In genomic region chr16:84579936-84580335, GRCh38 we compare ENCODE assay signal across 22 cellular contexts. TPM values are rescaled to one million over a fixed set of nuclear protein-coding genes. Genes with fewer than 3 reads are reported as not detected.
A peak's percentile ranks its signal among the peaks of the same experiment; 100 is the strongest.
DNase-seq lines count a peak whose midpoint lies in the region; ATAC-seq, FAIRE-seq and TF ChIP-seq lines count a peak whose summit lies in the region.
"Had no signal": no experiment of that assay in that cellular context is flagged by ENCODE, and none has a peak within 500 bp of the region (broad histone marks: within the 10 kb centered on the region; RNA-seq: fewer than 3 reads in every experiment).

No MANE protein-coding gene starts in this region.

- no peak overlapping the region for H3K4me3 ChIP-seq in CD4-positive, alpha-beta memory T cell (ENCODE audit: low read length in 2 of 2)
- H3K4me3 ChIP-seq in LNCaP clone FGC (ENCODE audit: low read depth, low read length): no peak overlapping the region
- H3K4me3 ChIP-seq in pancreas: no peak overlapping the region
- H3K4me3 ChIP-seq in WERI-Rb-1 (ENCODE audit: low read depth, low read length): no peak overlapping the region
- no peak overlapping the region for H3K4me3 ChIP-seq in aorta (ENCODE audit: low read length in 2 of 2)
- H3K4me3 ChIP-seq: coronary artery, SK-N-MC had no signal

- H3K9me3 Mint-ChIP-seq in CD4-positive, alpha-beta memory T cell: no peaks in the 10 kb centered on the region
- H3K9me3 Mint-ChIP-seq in central memory CD8-positive, alpha-beta T cell: no peaks in the 10 kb centered on the region
- H3K9me3 Mint-ChIP-seq: activated CD4-positive, alpha-beta T cell treated with anti-CD3 and anti-CD28 coated beads, Interleukin-2, amount 10 ng/mL, durations not matched to agents 24 days and 14 days had no signal

- peaks cover 25% of the 10 kb centered on the region for H3K36me3 ChIP-seq in CD4-positive, alpha-beta memory T cell (ENCODE audit: insufficient read depth, low read length)
- no peaks in the 10 kb centered on the region for H3K36me3 ChIP-seq in pancreas
- no peaks in the 10 kb centered on the region for H3K36me3 ChIP-seq in WERI-Rb-1
- no peaks in the 10 kb centered on the region for H3K36me3 ChIP-seq in aorta (ENCODE audit: control insufficient read depth in 1 of 2, insufficient read depth in 2 of 2, low read length in 1 of 2)

- no peak for FAIRE-seq in pancreas (lab: Jason Lieb, UNC)
- FAIRE-seq: bronchial epithelial cell, keratinocyte had no signal

- no peak overlapping the region for H3K27ac ChIP-seq in CD4-positive, alpha-beta memory T cell (ENCODE audit: low read depth, low read length)
- H3K27ac ChIP-seq in pancreas (peak overlapping the region in 3 of 4 donors; percentile 10 to 32 (median 30)), WERI-Rb-1 (no peak overlapping the region), aorta (ENCODE audit: low read depth in 1 of 2, low read length in 2 of 2) (no peak overlapping the region)
- H3K27ac ChIP-seq: coronary artery, HL-60, SK-N-MC had no signal

- H3K27ac Mint-ChIP-seq in CD4-positive, alpha-beta memory T cell: peak overlapping the region in 4 of 7 donors; percentile 2 to 79 (median 34)
- H3K27ac Mint-ChIP-seq in central memory CD8-positive, alpha-beta T cell (ENCODE audit: low read depth): peak overlapping the region; percentile 32
- H3K27ac Mint-ChIP-seq: activated CD4-positive, alpha-beta T cell treated with anti-CD3 and anti-CD28 coated beads, Interleukin-2, amount 10 ng/mL, durations not matched to agents 24 days and 14 days had no signal

- ATAC-seq in central memory CD8-positive, alpha-beta T cell (replicated peaks; ENCODE audit: extremely low read depth, poor library complexity, severe bottlenecking): no peak
- ATAC-seq in pancreas: peak; percentile 83 to 91 (median 86)
- no peak for ATAC-seq in aorta (ENCODE audit: low FRiP score)
- ATAC-seq: sciatic nerve had no signal

- WGBS in pancreas, 2 donors: 19 to 47% methylated on average over 11 of the region's 11 CpGs
- 90 to 92% methylated on average over 11 of the region's 11 CpGs for WGBS in aorta, 2 donors

- TF ChIP-seq CTCF in LNCaP clone FGC (IDR thresholded peaks at IDR 0.05; ENCODE audit: control insufficient read depth, extremely low read depth, insufficient read depth): no peak
- no peak for TF ChIP-seq CTCF in pancreas (IDR thresholded peaks at IDR 0.05)
- TF ChIP-seq CTCF in WERI-Rb-1 (IDR thresholded peaks at IDR 0.05; ENCODE audit: low read depth, low read length): no peak

- POLR2A ChIA-PET in CD4-positive, alpha-beta memory T cell (lab: Charles Lee; ENCODE audit: partially characterized antibody): interaction anchor here (0.7 to 2.4 kb wide), 5 partner anchors 14 to 65 kb away, joined by 3 to 6 read pairs (median 4); no protein-coding TSS in a partner anchor

- H3K9me3 ChIP-seq in CD4-positive, alpha-beta memory T cell (ENCODE audit: control insufficient read depth in 1 of 2, low read length in 2 of 2): no peaks in the 10 kb centered on the region
- no peaks in the 10 kb centered on the region for H3K9me3 ChIP-seq in pancreas
- no peaks in the 10 kb centered on the region for H3K9me3 ChIP-seq in WERI-Rb-1 (ENCODE audit: severe bottlenecking)
- no peaks in the 10 kb centered on the region for H3K9me3 ChIP-seq in aorta (ENCODE audit: control insufficient read depth, low read length)

- H3K4me1 Mint-ChIP-seq in CD4-positive, alpha-beta memory T cell: peaks cover 32 to 73% (median 55%) of the 10 kb centered on the region in 4 donors
- peaks cover 52% of the 10 kb centered on the region for H3K4me1 Mint-ChIP-seq in central memory CD8-positive, alpha-beta T cell

- CTCF ChIA-PET in CD4-positive, alpha-beta memory T cell (lab: Charles Lee; ENCODE audit: partially characterized antibody): interaction anchor here (1.1 to 1.5 kb wide), 3 partner anchors 35 to 159 kb away, joined by 3 read pairs; no protein-coding TSS in a partner anchor

- peaks cover 44% of the 10 kb centered on the region for H3K4me1 ChIP-seq in CD4-positive, alpha-beta memory T cell (ENCODE audit: insufficient read depth, low read length)
- peaks cover 0 to 27% (median 0%) of the 10 kb centered on the region in 3 donors for H3K4me1 ChIP-seq in pancreas
- H3K4me1 ChIP-seq in aorta (ENCODE audit: control insufficient read depth in 1 of 2, insufficient read depth in 2 of 2, low read length in 2 of 2): peaks cover 0 to 3% of the 10 kb centered on the region in 2 donors

- peaks cover 20 to 65% of the 10 kb centered on the region in 2 donors for H3K36me3 Mint-ChIP-seq in CD4-positive, alpha-beta memory T cell
- H3K36me3 Mint-ChIP-seq in central memory CD8-positive, alpha-beta T cell (ENCODE audit: insufficient read depth): peaks cover 23% of the 10 kb centered on the region

- H3K27me3 Mint-ChIP-seq in CD4-positive, alpha-beta memory T cell: no peaks in the 10 kb centered on the region
- no peaks in the 10 kb centered on the region for H3K27me3 Mint-ChIP-seq in central memory CD8-positive, alpha-beta T cell
- H3K27me3 Mint-ChIP-seq: activated CD4-positive, alpha-beta T cell treated with anti-CD3 and anti-CD28 coated beads, Interleukin-2, amount 10 ng/mL, durations not matched to agents 24 days and 14 days had no signal

- DNase-seq in CD4-positive, alpha-beta memory T cell: no peak
- peak; percentile 47 for DNase-seq in LNCaP clone FGC (ENCODE audit: low read depth)
- no peak for DNase-seq in central memory CD8-positive, alpha-beta T cell (ENCODE audit: low spot score in 2 of 2)
- peak; percentile 78 to 92 (median 85) for DNase-seq in pancreas
- DNase-seq in WERI-Rb-1: no peak
- DNase-seq in aorta: no peak
- no peak for DNase-seq in NCI-H146 treated with DMSO at 0.1 percent for 48 hours (lab: John Stamatoyannopoulos, UW; ENCODE audit: unreplicated experiment)
- DNase-seq: activated CD4-positive, alpha-beta T cell treated with anti-CD3 and anti-CD28 coated beads, Interleukin-2, amount 10 ng/mL, durations not matched to agents 24 days and 14 days; activated CD8-positive, alpha-beta memory T cell treated with anti-CD3 and anti-CD28 coated beads, Interleukin-2, amount 50 U/mL, for 4 hours; activated gamma-delta T cell; DMS79; NCI-H2107; NCI-H446 treated with DMSO at 0.1 percent for 48 hours; NK-92 treated with Interleukin-12 subunit alpha and Interleukin-12 subunit beta, amount 100 ng/mL, for 24 hours; stimulated activated CD8-positive, alpha-beta memory T cell treated with anti-CD3 and anti-CD28 coated beads, Interleukin-4, amount 100 ng/mL, for 48 hours; T-helper 2 cell had no signal

- H3K4me3 Mint-ChIP-seq in CD4-positive, alpha-beta memory T cell: no peak overlapping the region
- H3K4me3 Mint-ChIP-seq in central memory CD8-positive, alpha-beta T cell: no peak overlapping the region
- H3K4me3 Mint-ChIP-seq: activated CD4-positive, alpha-beta T cell treated with anti-CD3 and anti-CD28 coated beads, Interleukin-2, amount 10 ng/mL, durations not matched to agents 24 days and 14 days had no signal

- intact Hi-C loops in CD4-positive, alpha-beta memory T cell (cut with micrococcal nuclease): no loop called here
- intact Hi-C loops in pancreas (cut with DNase I) (no loop called here), aorta (cut with DNase I) (no loop called here)

- no peaks in the 10 kb centered on the region for H3K27me3 ChIP-seq in CD4-positive, alpha-beta memory T cell (ENCODE audit: insufficient read depth, low read length)
- no peaks in the 10 kb centered on the region for H3K27me3 ChIP-seq in pancreas
- no peaks in the 10 kb centered on the region for H3K27me3 ChIP-seq in WERI-Rb-1 (ENCODE audit: insufficient read depth, low read depth, severe bottlenecking)
- no peaks in the 10 kb centered on the region for H3K27me3 ChIP-seq in aorta (ENCODE audit: control insufficient read depth in 1 of 2, insufficient read depth in 2 of 2, low read length in 1 of 2)

RNA-seq across cellular contexts. Expression of gene COTL1, which starts 37.9 kb away (rescaled TPM):
- 100 to 1,000 TPM; 181 to 186 TPM for total RNA-seq in CD4-positive, alpha-beta memory T cell
- 100 to 1,000 TPM; 589 to 683 TPM for polyA plus RNA-seq in CD4-positive, alpha-beta memory T cell
- total RNA-seq in pancreas (10 to 100 TPM in 5 of 6 donors, 1 to 10 TPM in 1; 6.8 to 44.3 (median 19.1) TPM), aorta (10 to 100 TPM; 61.9 to 69.9 TPM)
- polyA plus RNA-seq in pancreas (10 to 100 TPM; 14.8 to 23.3 TPM), aorta (10 to 100 TPM; 22.8 to 58.1 TPM)

Comparison
In these comparisons a context has a peak if more than half of its experiments do, and no peak if none do; other contexts are left out.
1. DNase-seq: peak in LNCaP clone FGC (single experiment) and pancreas (6 of 6); none in CD4-positive, alpha-beta memory T cell (0 of 5), central memory CD8-positive, alpha-beta T cell (0 of 2), WERI-Rb-1 (single experiment), aorta (0 of 2) and NCI-H146 treated with DMSO at 0.1 percent for 48 hours (single experiment).
2. H3K27ac ChIP-seq: peak in pancreas (3 of 4); none in CD4-positive, alpha-beta memory T cell (single experiment), WERI-Rb-1 (single experiment) and aorta (0 of 2).
3. ATAC-seq: peak in pancreas (4 of 4); none in central memory CD8-positive, alpha-beta T cell (single experiment) and aorta (single experiment).